9 cellular contexts compared by ENCODE assay signal in the genomic region with DNA sequence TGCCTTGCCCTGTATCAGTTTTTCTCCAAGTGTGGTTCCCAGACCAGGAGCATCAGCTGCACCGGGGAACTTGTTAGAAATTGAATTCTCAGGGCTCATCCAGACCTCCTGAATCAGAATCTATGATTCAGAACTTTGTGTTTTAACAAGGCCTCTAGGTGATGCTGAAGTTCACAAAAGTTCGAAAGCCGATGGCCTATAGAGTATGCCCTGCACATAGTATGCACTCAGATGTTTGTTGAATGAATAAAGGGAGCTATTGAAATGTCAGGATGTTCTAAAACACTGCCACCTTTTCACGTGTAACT. TPM values are rescaled to one million over a fixed set of nuclear protein-coding genes. Genes with fewer than 3 reads are reported as not detected.
DNase-seq lines count a peak whose midpoint lies in the region; ATAC-seq and TF ChIP-seq lines count a peak whose summit lies in the region.
"Had no signal": no experiment of that assay in that cellular context is flagged by ENCODE, and none has a peak within 500 bp of the region (broad histone marks: within the 10 kb centered on the region; RNA-seq: fewer than 3 reads in every experiment).

No MANE protein-coding gene starts in this region.

- H3K9me3 ChIP-seq in SK-N-MC (ENCODE audit: low read depth, low read length) (no peaks in the 10 kb centered on the region), fibroblast of lung (ENCODE audit: control insufficient read depth, insufficient read depth, low read depth, low read length) (no peaks in the 10 kb centered on the region), osteoblast (ENCODE audit: low read depth, low read length) (no peaks in the 10 kb centered on the region)

- H2AFZ ChIP-seq in fibroblast of lung (ENCODE audit: low read length) (peak overlapping the region; percentile 1), osteoblast (ENCODE audit: low read length) (peak overlapping the region; percentile 85)

- peak; percentile 7 for TF ChIP-seq CTCF in GM06990 (IDR thresholded peaks at IDR 0.05; ENCODE audit: insufficient read depth, low read length, poor library complexity, severe bottlenecking)
- peak; percentile 5 to 16 for TF ChIP-seq CTCF in fibroblast of lung (conservative IDR thresholded peaks at IDR 0.05 in 1 of 2, IDR thresholded peaks at IDR 0.05 in 1 of 2; ENCODE audit: low read depth in 1 of 2, low read length in 2 of 2)
- peak; percentile 35 for TF ChIP-seq CTCF in osteoblast (IDR thresholded peaks at IDR 0.05; ENCODE audit: extremely low read depth, low read depth, low read length)

- H3K4me3 ChIP-seq in GM06990 (replicated peaks; ENCODE audit: low read depth, low read length), result peak overlapping the region; percentile 60
- peak overlapping the region; percentile 86 for H3K4me3 ChIP-seq in SK-N-MC
- peak overlapping the region; percentile 50 to 97 (median 77) for H3K4me3 ChIP-seq in fibroblast of lung (replicated peaks in 1 of 4; ENCODE audit: control extremely low read depth in 1 of 4, insufficient read depth in 1 of 4, low read depth in 3 of 4, low read length in 4 of 4)
- H3K4me3 ChIP-seq in osteoblast (ENCODE audit: insufficient read depth, low read length), result peak overlapping the region; percentile 97

- H3K27ac ChIP-seq in SK-N-MC (no peak overlapping the region), fibroblast of lung (ENCODE audit: insufficient read depth, low read length) (peak overlapping the region; percentile 90), osteoblast (ENCODE audit: low read depth, low read length) (peak overlapping the region; percentile 93)

- H3K79me2 ChIP-seq in fibroblast of lung (ENCODE audit: control insufficient read depth, insufficient read depth, low read length) (peaks cover 43% of the 10 kb centered on the region), osteoblast (ENCODE audit: insufficient read depth, low read length) (peaks cover 40% of the 10 kb centered on the region)

- peak overlapping the region; percentile 95 for H3K4me2 ChIP-seq in fibroblast of lung (ENCODE audit: extremely low read depth, insufficient read depth, low read length)
- H3K4me2 ChIP-seq in osteoblast (ENCODE audit: insufficient read depth, low read length), result peak overlapping the region; percentile 91

- H3K4me1 ChIP-seq in fibroblast of lung (ENCODE audit: control insufficient read depth, extremely low read depth, insufficient read depth, low read length) (peaks cover 29% of the 10 kb centered on the region), osteoblast (ENCODE audit: insufficient read depth, low read length) (peaks cover 60% of the 10 kb centered on the region)

- H3K27me3 ChIP-seq in GM06990 (replicated peaks; ENCODE audit: control insufficient read depth, insufficient read depth, low read length) (no peaks in the 10 kb centered on the region), fibroblast of lung (ENCODE audit: control insufficient read depth, insufficient read depth, low read length) (no peaks in the 10 kb centered on the region), osteoblast (ENCODE audit: insufficient read depth, low read length) (no peaks in the 10 kb centered on the region)

- POLR2A ChIA-PET in HEK293T (lab: Yijun Ruan, JAX), result interaction anchor here (0.6 to 4.1 kb wide), 10 partner anchors 8 to 91 kb away, joined by 3 to 27 read pairs (median 5); partner anchors contain the start of gene UACA

- H3K36me3 ChIP-seq in GM06990 (ENCODE audit: control insufficient read depth, insufficient read depth, low read length), result no peaks in the 10 kb centered on the region
- peaks cover 20% of the 10 kb centered on the region; the same call in 1 of the 2 replicates for H3K36me3 ChIP-seq in SK-N-MC (ENCODE audit: insufficient read depth, low read length)
- peaks cover 5% of the 10 kb centered on the region for H3K36me3 ChIP-seq in fibroblast of lung (ENCODE audit: control insufficient read depth, insufficient read depth, low read length)
- H3K36me3 ChIP-seq in osteoblast (ENCODE audit: insufficient read depth, low read length), result peaks cover 19% of the 10 kb centered on the region

- H4K20me1 ChIP-seq in fibroblast of lung (ENCODE audit: control insufficient read depth, extremely low read depth, insufficient read depth, low read length), result no peaks in the 10 kb centered on the region
- peaks cover 16% of the 10 kb centered on the region for H4K20me1 ChIP-seq in osteoblast (ENCODE audit: insufficient read depth, low read length)

- no peak for DNase-seq in GM06990 (ENCODE audit: extremely low read depth, insufficient read length)
- DNase-seq in SK-N-MC (ENCODE audit: low read depth, low spot score), result no peak
- DNase-seq in fibroblast of lung (ENCODE audit: low read depth in 2 of 2), result peak; percentile 61 to 66
- peak; percentile 97 for DNase-seq in osteoblast (ENCODE audit: insufficient read length, low spot score, missing footprints)
- DNase-seq in NCI-H1436 (lab: John Stamatoyannopoulos, UW), result no peak
- no peak for DNase-seq in HEK293T (ENCODE audit: extremely low spot score)
- no peak for DNase-seq in NCI-H1417 (lab: John Stamatoyannopoulos, UW)

- H3K9ac ChIP-seq in SK-N-MC (ENCODE audit: insufficient read length) (peak overlapping the region; percentile 82), fibroblast of lung (ENCODE audit: insufficient read depth, low read length) (peak overlapping the region; percentile 90)

- ATAC-seq in HG03108 (IDR thresholded peaks at IDR 0.05; ENCODE audit: unreplicated experiment), result no peak

- CTCF ChIA-PET in HEK293T (lab: Yijun Ruan, JAX), result interaction anchor here (1.0 to 1.4 kb wide), 3 partner anchors 8 to 30 kb away, joined by 3 to 7 read pairs (median 5); no protein-coding TSS in a partner anchor

TF ChIP-seq in HEK293T, 16 proteins besides CTCF, POLR2A, EP300 and RAD21:
- TF ChIP-seq, protein P1, sequence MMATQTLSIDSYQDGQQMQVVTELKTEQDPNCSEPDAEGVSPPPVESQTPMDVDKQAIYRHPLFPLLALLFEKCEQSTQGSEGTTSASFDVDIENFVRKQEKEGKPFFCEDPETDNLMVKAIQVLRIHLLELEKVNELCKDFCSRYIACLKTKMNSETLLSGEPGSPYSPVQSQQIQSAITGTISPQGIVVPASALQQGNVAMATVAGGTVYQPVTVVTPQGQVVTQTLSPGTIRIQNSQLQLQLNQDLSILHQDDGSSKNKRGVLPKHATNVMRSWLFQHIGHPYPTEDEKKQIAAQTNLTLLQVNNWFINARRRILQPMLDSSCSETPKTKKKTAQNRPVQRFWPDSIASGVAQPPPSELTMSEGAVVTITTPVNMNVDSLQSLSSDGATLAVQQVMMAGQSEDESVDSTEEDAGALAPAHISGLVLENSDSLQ (IDR thresholded peaks at IDR 0.05), result no peak
- no peak for TF ChIP-seq BHLHE40 (IDR thresholded peaks at IDR 0.05; ENCODE audit: borderline replicate concordance)
- TF ChIP-seq FOXM1 (IDR thresholded peaks at IDR 0.05; ENCODE audit: borderline replicate concordance), result no peak
- TF ChIP-seq FOXK2 (IDR thresholded peaks at IDR 0.05), result no peak

RNA-seq across cellular contexts. Expression of gene LARP6, which starts 0.7 kb away (rescaled TPM):
- total RNA-seq in fibroblast of lung (72.9 and 108 TPM in 2 replicates), osteoblast (76.0 and 77.4 TPM in 2 replicates)
- 160 and 273 TPM in 2 replicates for polyA plus RNA-seq in fibroblast of lung
- 189 and 329 TPM in 2 replicates for polyA plus RNA-seq in fibroblast of lung (2012)
- polyA minus RNA-seq in fibroblast of lung (ENCODE audit: low replicate concordance), result 26.4 and 41.4 TPM in 2 replicates
- total RNA-seq: T-helper 1 cell treated with Interleukin-12 subunit alpha and Interleukin-12 subunit beta and Interleukin-4 antibody, amounts not matched to agents 30 ng/mL and 1 ng/mL, for 36 hours had no signal

RNA-seq across cellular contexts. Expression of gene THAP10, which starts 37.6 kb away (rescaled TPM):
- 2.3 and 5.0 TPM in 2 replicates for total RNA-seq in fibroblast of lung
- polyA plus RNA-seq in fibroblast of lung, result 4.6 and 7.9 TPM in 2 replicates
- polyA plus RNA-seq in fibroblast of lung (2012), result 2.7 and 5.9 TPM in 2 replicates
- 0.15 TPM in 1 of 2 replicates, not detected in the other for polyA minus RNA-seq in fibroblast of lung (ENCODE audit: low replicate concordance)
- 1.1 and 1.8 TPM in 2 replicates for total RNA-seq in osteoblast
- total RNA-seq: T-helper 1 cell treated with Interleukin-12 subunit alpha and Interleukin-12 subunit beta and Interleukin-4 antibody, amounts not matched to agents 30 ng/mL and 1 ng/mL, for 36 hours had no signal

RNA-seq across cellular contexts. Expression of gene LRRC49, which starts 38.0 kb away (rescaled TPM):
- total RNA-seq in fibroblast of lung, result 20.5 and 31.5 TPM in 2 replicates
- polyA plus RNA-seq in fibroblast of lung, result 10.0 and 16.2 TPM in 2 replicates
- 6.4 and 11.4 TPM in 2 replicates for polyA plus RNA-seq in fibroblast of lung (2012)
- 8.9 and 18.8 TPM in 2 replicates for polyA minus RNA-seq in fibroblast of lung (ENCODE audit: low replicate concordance)
- total RNA-seq in osteoblast, result 13.0 and 18.1 TPM in 2 replicates
- total RNA-seq: T-helper 1 cell treated with Interleukin-12 subunit alpha and Interleukin-12 subunit beta and Interleukin-4 antibody, amounts not matched to agents 30 ng/mL and 1 ng/mL, for 36 hours had no signal

Comparison
In these comparisons a context has a peak if more than half of its experiments do, and no peak if none do; other contexts are left out.
1. DNase-seq: peak in fibroblast of lung (2 of 2) and osteoblast (single experiment); none in GM06990 (single experiment), SK-N-MC (single experiment), NCI-H1436 (single experiment), HEK293T (single experiment) and NCI-H1417 (0 of 3).
2. Peak in every context shown above with its lines, with median percentiles within 50 percentile points of each other: H3K4me3 ChIP-seq and CTCF ChIP-seq.